ENCODE assay signal across 1 cellular context in the genomic region with DNA sequence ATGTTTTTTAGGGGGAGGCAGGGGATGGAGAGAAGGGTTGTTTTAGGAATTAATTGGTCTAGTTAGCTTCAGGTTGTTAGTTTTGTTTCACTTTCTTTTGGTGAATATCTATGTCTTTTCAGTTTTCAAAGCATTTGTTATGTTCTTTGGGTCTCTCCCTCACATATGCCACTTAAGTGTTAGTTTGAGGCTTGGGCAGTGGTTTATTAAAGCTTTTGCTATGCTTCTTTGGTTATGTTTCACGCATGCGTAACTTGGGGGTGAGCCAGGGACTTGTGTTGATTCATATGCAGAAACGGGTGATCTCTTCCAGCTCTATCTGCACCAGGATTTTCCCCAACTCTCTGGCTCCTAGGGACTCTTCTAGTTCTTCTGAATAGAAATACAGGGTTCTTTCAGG.
TF ChIP-seq lines count a peak whose summit lies in the region.

No MANE protein-coding gene starts in this region.

TF ChIP-seq in GM12878, 131 proteins besides CTCF, POLR2A, EP300 and RAD21:
- peak; percentile 78 for TF ChIP-seq MTA2 (IDR thresholded peaks at IDR 0.05; ENCODE audit: low read depth)
- no peak for TF ChIP-seq HDAC2 (IDR thresholded peaks at IDR 0.05)
- no peak for TF ChIP-seq SIN3A (IDR thresholded peaks at IDR 0.05; ENCODE audit: low read depth, low read length)
- no peak for TF ChIP-seq HDGF (IDR thresholded peaks at IDR 0.05)
- TF ChIP-seq ZNF592 (IDR thresholded peaks at IDR 0.05), result no peak
- TF ChIP-seq NFXL1 (IDR thresholded peaks at IDR 0.05; ENCODE audit: borderline replicate concordance), result no peak
- TF ChIP-seq RB1 (IDR thresholded peaks at IDR 0.05; ENCODE audit: borderline replicate concordance), result no peak
- TF ChIP-seq ZBTB40 (IDR thresholded peaks at IDR 0.05; ENCODE audit: borderline replicate concordance), result peak; percentile 53
- no peak for TF ChIP-seq KLF5 (IDR thresholded peaks at IDR 0.05; ENCODE audit: partially characterized antibody)
- TF ChIP-seq BHLHE40 (IDR thresholded peaks at IDR 0.05; ENCODE audit: borderline replicate concordance in 1 of 2, low read depth in 2 of 2, low read length in 1 of 2), result peak in 1 of 2 experiments; percentile 49; a peak in 1 of 4 replicates
- no peak for TF ChIP-seq PML (IDR thresholded peaks at IDR 0.05; ENCODE audit: low read length)
- TF ChIP-seq IKZF2 (IDR thresholded peaks at IDR 0.05), result peak; percentile 32 to 44; a peak in 2 of 4 replicates
- no peak for TF ChIP-seq LARP7 (IDR thresholded peaks at IDR 0.05)
- no peak for TF ChIP-seq MTA3 (IDR thresholded peaks at IDR 0.05; ENCODE audit: borderline replicate concordance, low read length)
- TF ChIP-seq HDAC6 (IDR thresholded peaks at IDR 0.05; ENCODE audit: unreplicated experiment), result no peak
- no peak for TF ChIP-seq CBFB (IDR thresholded peaks at IDR 0.05; ENCODE audit: low read depth)
- TF ChIP-seq IKZF1 (conservative IDR thresholded peaks at IDR 0.05), result 0 out of 2 replicates have a peak, but pooled peaks have one; percentile 34
- TF ChIP-seq PAX5 (IDR thresholded peaks at IDR 0.05; ENCODE audit: borderline replicate concordance, low read depth, low read length), result peak; percentile 79; the same call in 1 of the 2 replicates
- TF ChIP-seq RBBP5 (conservative IDR thresholded peaks at IDR 0.05), result no peak
- no peak for TF ChIP-seq FOXK2 (IDR thresholded peaks at IDR 0.05)
